25 cellular contexts compared by ENCODE assay signal in the genomic region with DNA sequence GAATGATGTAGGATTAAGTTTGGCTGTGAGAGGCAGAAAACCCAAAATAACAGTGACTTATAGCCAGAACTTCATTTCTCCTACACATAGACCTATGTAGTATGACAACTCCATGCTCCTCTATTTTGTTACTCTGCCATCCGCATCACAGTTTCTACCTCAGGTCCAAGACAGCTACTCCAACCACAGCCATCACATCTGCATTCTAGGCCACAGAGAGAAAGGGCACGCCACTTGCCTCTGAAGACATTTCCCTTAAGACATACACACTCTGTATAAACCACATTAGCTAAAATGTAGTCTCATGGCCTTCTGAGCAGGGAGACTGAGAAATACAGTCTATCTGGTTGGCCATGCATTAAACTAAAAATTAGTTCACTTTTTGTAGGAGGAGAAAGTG. TPM values are rescaled to one million over a fixed set of nuclear protein-coding genes. Genes with fewer than 3 reads are reported as not detected.
DNase-seq lines count a peak whose midpoint lies in the region; ATAC-seq, FAIRE-seq and TF ChIP-seq lines count a peak whose summit lies in the region.
"Had no signal": no experiment of that assay in that cellular context is flagged by ENCODE, and none has a peak within 500 bp of the region (broad histone marks: within the 10 kb centered on the region; RNA-seq: fewer than 3 reads in every experiment).

No MANE protein-coding gene starts in this region.

- peaks cover 34% of the 10 kb centered on the region for H3K36me3 Mint-ChIP-seq in activated CD4-positive, alpha-beta T cell treated with anti-CD3 and anti-CD28 coated beads, Interleukin-2, amount 10 ng/mL, durations not matched to agents 24 days and 14 days (ENCODE audit: low read depth)
- peaks cover 35 to 66% of the 10 kb centered on the region in 2 donors for H3K36me3 Mint-ChIP-seq in stimulated activated naive B cell treated with anti-CD40 and anti-IgM and Interleukin-4, amounts not matched to agents 10 μg/mL and 1 μg/mL and 100 μg/mL, for 72 hours

- WGBS in GM12878 (ENCODE audit: insufficient coverage, insufficient replicate concordance, low lambda C conversion rate, missing lambda C conversion rate): 64% methylated on average over 2 of the region's 2 CpGs

- no peaks in the 10 kb centered on the region for H4K20me1 ChIP-seq in GM12878 (ENCODE audit: control insufficient read depth, insufficient read depth)

- POLR2A ChIA-PET in GM12878 (lab: Charles Lee): no interaction called here

- H3K27me3 ChIP-seq in GM12878 (replicated peaks in 1 of 2; ENCODE audit: control insufficient read depth in 2 of 2, insufficient read depth in 2 of 2, low read length in 1 of 2): no peaks in the 10 kb centered on the region
- H3K27me3 ChIP-seq: heart left ventricle, transverse colon had no signal

- peak; percentile 33 for ATAC-seq in HG02885 (IDR thresholded peaks at IDR 0.05; ENCODE audit: poor library complexity, unreplicated experiment)
- ATAC-seq in GM12878: peak; percentile 10; the same call in 2 of the 3 replicates
- peak; percentile 31 to 38 for ATAC-seq in stimulated activated naive B cell treated with anti-CD40 and anti-IgM and Interleukin-4, amounts not matched to agents 10 μg/mL and 1 μg/mL and 100 μg/mL, for 72 hours (replicated peaks)

- intact Hi-C loops in activated CD4-positive, alpha-beta T cell treated with anti-CD3 and anti-CD28 coated beads, Interleukin-2, amount 10 ng/mL, durations not matched to agents 24 days and 14 days (cut with micrococcal nuclease): no loop called here
- intact Hi-C loops in GM12878 (cut with micrococcal nuclease; ENCODE audit: unreplicated experiment): no loop called here

- TF ChIP-seq EP300 in GM12878 (IDR thresholded peaks at IDR 0.05; ENCODE audit: borderline replicate concordance in 1 of 2, control insufficient read depth in 1 of 2, low read depth in 2 of 2, low read length in 2 of 2): no peak

- no peak for DNase-seq in activated CD4-positive, alpha-beta T cell treated with anti-CD3 and anti-CD28 coated beads, Interleukin-2, amount 10 ng/mL, durations not matched to agents 24 days and 14 days
- no peak for DNase-seq in activated CD4-positive, alpha-beta T cell treated with anti-CD3 and anti-CD28 coated beads for 4 hours
- DNase-seq in GM12878 (ENCODE audit: low read depth, low spot score): no peak
- no peak for DNase-seq in stimulated activated naive B cell treated with anti-CD40 and anti-IgM and Interleukin-4, amounts not matched to agents 10 μg/mL and 1 μg/mL and 100 μg/mL, for 72 hours
- no peak for DNase-seq in stimulated activated naive CD4-positive, alpha-beta T cell (lab: John Stamatoyannopoulos, UW)
- DNase-seq in NCI-H345 (lab: John Stamatoyannopoulos, UW): no peak
- DNase-seq in cerebellar cortex (ENCODE audit: low spot score): no peak
- DNase-seq: activated CD4-positive, alpha-beta T cell treated with anti-CD3 and anti-CD28 coated beads for 48 hours; Caco-2; cerebellar nuclear complex; heart left ventricle; NCI-H1436 treated with DMSO at 0.1 percent for 48 hours; NCI-H2107; NCI-H510A; stimulated activated CD4-positive, alpha-beta T cell treated with anti-CD3 and anti-CD28 coated beads, Interleukin-15, amount 100 ng/mL, for 24 hours; transverse colon had no signal

- no peak overlapping the region for H3K4me2 ChIP-seq in GM12878 (ENCODE audit: control insufficient read depth, insufficient read depth)

- no peak overlapping the region for H2AFZ ChIP-seq in GM12878 (ENCODE audit: control insufficient read depth, low read depth, low read length)

- no peak overlapping the region for H3K4me3 ChIP-seq in GM12878
- H3K4me3 ChIP-seq: heart left ventricle, K562, prostate gland, SK-N-MC, transverse colon had no signal

- no peaks in the 10 kb centered on the region for H3K9me3 Mint-ChIP-seq in activated CD4-positive, alpha-beta T cell treated with anti-CD3 and anti-CD28 coated beads, Interleukin-2, amount 10 ng/mL, durations not matched to agents 24 days and 14 days
- H3K9me3 Mint-ChIP-seq in stimulated activated naive B cell treated with anti-CD40 and anti-IgM and Interleukin-4, amounts not matched to agents 10 μg/mL and 1 μg/mL and 100 μg/mL, for 72 hours: no peaks in the 10 kb centered on the region
- H3K9me3 Mint-ChIP-seq: activated T-helper 2 cell treated with anti-CD3 and anti-CD28 coated beads, Interferon-gamma antibody, Interleukin-2, Interleukin-4, amounts not matched to agents 10 μg/mL and 5 μg/mL and 100 μg/mL, durations not matched to agents 14 hours and 24 hours and 36 hours; T-helper 1 cell treated with Interleukin-12 subunit alpha and Interleukin-12 subunit beta and Interleukin-4 antibody, amounts not matched to agents 30 μg/mL and 1 μg/mL, for 36 hours had no signal

- peaks cover 2% of the 10 kb centered on the region for H3K4me1 Mint-ChIP-seq in activated CD4-positive, alpha-beta T cell treated with anti-CD3 and anti-CD28 coated beads, Interleukin-2, amount 10 ng/mL, durations not matched to agents 24 days and 14 days
- H3K4me1 Mint-ChIP-seq in stimulated activated naive B cell treated with anti-CD40 and anti-IgM and Interleukin-4, amounts not matched to agents 10 μg/mL and 1 μg/mL and 100 μg/mL, for 72 hours: peaks cover 9 to 10% of the 10 kb centered on the region in 2 donors

- CTCF ChIA-PET in GM12878 (lab: Yijun Ruan, JAX): no interaction called here

- peaks cover 16% of the 10 kb centered on the region for H3K4me1 ChIP-seq in GM12878 (ENCODE audit: control insufficient read depth, insufficient read depth, low read length)
- H3K4me1 ChIP-seq: Caco-2, prostate gland, transverse colon had no signal

- RAD21 ChIA-PET in GM12878 (lab: Charles Lee; ENCODE audit: unreplicated experiment): no interaction called here

- no peak for TF ChIP-seq CTCF in GM12878 (IDR thresholded peaks at IDR 0.05 in 2 of 3, conservative IDR thresholded peaks at IDR 0.05 in 1 of 3; ENCODE audit: control insufficient read depth in 2 of 3, extremely low read depth in 1 of 3, insufficient read depth in 1 of 3, low read depth in 3 of 3, low read length in 3 of 3)

- H3K4me3 Mint-ChIP-seq in activated CD4-positive, alpha-beta T cell treated with anti-CD3 and anti-CD28 coated beads, Interleukin-2, amount 10 ng/mL, durations not matched to agents 24 days and 14 days: no peak overlapping the region
- no peak overlapping the region for H3K4me3 Mint-ChIP-seq in stimulated activated naive B cell treated with anti-CD40 and anti-IgM and Interleukin-4, amounts not matched to agents 10 μg/mL and 1 μg/mL and 100 μg/mL, for 72 hours
- H3K4me3 Mint-ChIP-seq: activated naive CD8-positive, alpha-beta T cell; T-helper 1 cell treated with Interleukin-12 subunit alpha and Interleukin-12 subunit beta and Interleukin-4 antibody, amounts not matched to agents 30 μg/mL and 1 μg/mL, for 36 hours had no signal

- peak overlapping the region; percentile 14 for H3K27ac Mint-ChIP-seq in activated CD4-positive, alpha-beta T cell treated with anti-CD3 and anti-CD28 coated beads, Interleukin-2, amount 10 ng/mL, durations not matched to agents 24 days and 14 days
- H3K27ac Mint-ChIP-seq in stimulated activated naive B cell treated with anti-CD40 and anti-IgM and Interleukin-4, amounts not matched to agents 10 μg/mL and 1 μg/mL and 100 μg/mL, for 72 hours: no peak overlapping the region
- H3K27ac Mint-ChIP-seq: activated naive CD8-positive, alpha-beta T cell; activated T-helper 2 cell treated with anti-CD3 and anti-CD28 coated beads, Interferon-gamma antibody, Interleukin-2, Interleukin-4, amounts not matched to agents 10 μg/mL and 5 μg/mL and 100 μg/mL, durations not matched to agents 14 hours and 24 hours and 36 hours had no signal

- no peaks in the 10 kb centered on the region for H3K79me2 ChIP-seq in GM12878 (ENCODE audit: control insufficient read depth, insufficient read depth, low read length)

- H3K9me3 ChIP-seq in GM12878 (replicated peaks; ENCODE audit: control insufficient read depth, insufficient read depth, low read length): no peaks in the 10 kb centered on the region
- H3K9me3 ChIP-seq: Caco-2, heart left ventricle, prostate gland, transverse colon had no signal

- in situ Hi-C loops in GM12878 (cut with MboI): loop anchor here (5.0 kb wide), 1 partner anchor 47 kb away; no protein-coding TSS in a partner anchor

- no peak overlapping the region for H3K27ac ChIP-seq in GM12878 (ENCODE audit: control insufficient read depth, insufficient read depth)
- H3K27ac ChIP-seq: heart left ventricle, prostate gland, SK-N-MC, transverse colon had no signal

- H3K36me3 ChIP-seq in GM12878 (ENCODE audit: control insufficient read depth in 2 of 2, insufficient read depth in 2 of 2, low read length in 1 of 2): peaks cover 8 to 13% of the 10 kb centered on the region in 2 experiments

- TF ChIP-seq POLR2A in GM12878 (IDR thresholded peaks at IDR 0.05; ENCODE audit: low read depth, low read length): no peak

- BruUV-seq in GM12878 (replicated peaks; lab: Mats Ljungman, UMichigan): no TSS peak

- H3K9ac ChIP-seq in GM12878 (ENCODE audit: control insufficient read depth, insufficient read depth, low read length): no peak overlapping the region; the same call in 1 of the 2 replicates

- H3K27me3 Mint-ChIP-seq in activated CD4-positive, alpha-beta T cell treated with anti-CD3 and anti-CD28 coated beads, Interleukin-2, amount 10 ng/mL, durations not matched to agents 24 days and 14 days: no peaks in the 10 kb centered on the region
- no peaks in the 10 kb centered on the region for H3K27me3 Mint-ChIP-seq in stimulated activated naive B cell treated with anti-CD40 and anti-IgM and Interleukin-4, amounts not matched to agents 10 μg/mL and 1 μg/mL and 100 μg/mL, for 72 hours
- H3K27me3 Mint-ChIP-seq: activated naive CD8-positive, alpha-beta T cell had no signal

- TF ChIP-seq RAD21 in GM12878 (IDR thresholded peaks at IDR 0.05; ENCODE audit: insufficient read depth, low read depth, low read length): no peak

- SMC1A ChIA-PET in GM12878 (lab: Charles Lee; ENCODE audit: uncharacterized antibody, unreplicated experiment): no interaction called here

- no peak for FAIRE-seq in GM12878 (lab: Jason Lieb, UNC)
- FAIRE-seq: K562, RCC 7860 had no signal

RNA-seq across cellular contexts. Expression of a gene that starts 10.0 kb away (rescaled TPM):
- not detected in 2 replicates for total RNA-seq in activated CD4-positive, alpha-beta T cell treated with anti-CD3 and anti-CD28 coated beads, Interleukin-2, amount 10 ng/mL, durations not matched to agents 24 days and 14 days
- total RNA-seq in GM12878 (2013; cell fraction: nucleolus; rRNA removed): not detected in 2 replicates
- total RNA-seq in GM12878 (2014; rRNA removed) (not detected in 2 replicates), GM12878 (2014; rRNA removed; fragmentation: Illumina TruSeq; extraction: Trizol) (not detected in 2 replicates), GM12878 (2021) (not detected in 2 replicates)
- not detected for polyA plus RNA-seq in GM12878 (2011; ENCODE audit: low read depth)
- polyA plus RNA-seq in GM12878 (2011; rRNA removed) (not detected in 2 replicates), GM12878 (2014; fragmentation: Illumina TruSeq; extraction: Trizol) (not detected in 2 replicates), GM12878 (2014; fragmentation: Nextera tagmentation; extraction: Ambion mirVana) (not detected), GM12878 (2014; rRNA removed) (not detected in 2 replicates), GM12878 (2016; fragmentation: Nextera tagmentation; extraction: Ambion mirVana) (not detected)
- not detected in 2 replicates for polyA plus RNA-seq in GM12878 (2011; cell fraction: cytosol; rRNA removed)
- not detected in 2 replicates for polyA plus RNA-seq in GM12878 (2011; cell fraction: nucleus; rRNA removed)
- polyA plus RNA-seq in GM12878 (2012): not detected in 2 replicates
- not detected in 2 replicates for polyA minus RNA-seq in GM12878 (2011; rRNA and poly(A)+ RNA removed)
- polyA minus RNA-seq in GM12878 (2011; cell fraction: cytosol; rRNA and poly(A)+ RNA removed): 6.7 and 35.7 TPM in 2 replicates
- 1.8 TPM in 1 of 2 replicates, not detected in the other for polyA minus RNA-seq in GM12878 (2011; cell fraction: nucleus; rRNA and poly(A)+ RNA removed)
- total RNA-seq: A172; activated T-helper 2 cell treated with anti-CD3 and anti-CD28 coated beads, Interferon-gamma antibody, Interleukin-2, Interleukin-4, amounts not matched to agents 10 μg/mL and 5 μg/mL and 100 μg/mL, durations not matched to agents 14 hours and 24 hours and 36 hours; heart left ventricle; prostate gland had no signal
- polyA plus RNA-seq: heart left ventricle had no signal

RNA-seq across cellular contexts. Expression of a gene that starts 14.5 kb away (rescaled TPM):
- 72.4 and 73.6 TPM in 2 replicates for total RNA-seq in activated CD4-positive, alpha-beta T cell treated with anti-CD3 and anti-CD28 coated beads, Interleukin-2, amount 10 ng/mL, durations not matched to agents 24 days and 14 days
- total RNA-seq in GM12878 (2013; cell fraction: nucleolus; rRNA removed): 43.3 and 52.7 TPM in 2 replicates
- total RNA-seq in GM12878 (2014; rRNA removed) (46.3 and 50.0 TPM in 2 replicates), GM12878 (2014; rRNA removed; fragmentation: Illumina TruSeq; extraction: Trizol) (67.9 and 72.1 TPM in 2 replicates), GM12878 (2021) (120 and 121 TPM in 2 replicates)
- 56.0 TPM for polyA plus RNA-seq in GM12878 (2011; ENCODE audit: low read depth)
- polyA plus RNA-seq in GM12878 (2011; rRNA removed) (43.9 and 54.3 TPM in 2 replicates), GM12878 (2014; fragmentation: Illumina TruSeq; extraction: Trizol) (60.8 and 65.6 TPM in 2 replicates), GM12878 (2014; fragmentation: Nextera tagmentation; extraction: Ambion mirVana) (10 to 100 TPM; 11.6 to 43.8 TPM), GM12878 (2014; rRNA removed) (107 and 115 TPM in 2 replicates), GM12878 (2016; fragmentation: Nextera tagmentation; extraction: Ambion mirVana) (100 to 1,000 TPM; 120 to 135 TPM)
- 28.7 and 38.7 TPM in 2 replicates for polyA plus RNA-seq in GM12878 (2011; cell fraction: cytosol; rRNA removed)
- polyA plus RNA-seq in GM12878 (2011; cell fraction: nucleus; rRNA removed): 28.4 and 37.7 TPM in 2 replicates
- 51.5 and 53.4 TPM in 2 replicates for polyA plus RNA-seq in GM12878 (2012)
- polyA minus RNA-seq in GM12878 (2011; rRNA and poly(A)+ RNA removed): 24.5 and 25.2 TPM in 2 replicates
- polyA minus RNA-seq in GM12878 (2011; cell fraction: cytosol; rRNA and poly(A)+ RNA removed): 11.5 and 14.2 TPM in 2 replicates
- polyA minus RNA-seq in GM12878 (2011; cell fraction: nucleus; rRNA and poly(A)+ RNA removed): 27.7 and 54.5 TPM in 2 replicates

RNA-seq across cellular contexts. Expression of a gene that starts 14.9 kb away (rescaled TPM):
- total RNA-seq in activated CD4-positive, alpha-beta T cell treated with anti-CD3 and anti-CD28 coated beads, Interleukin-2, amount 10 ng/mL, durations not matched to agents 24 days and 14 days: 73.9 and 77.7 TPM in 2 replicates
- total RNA-seq in GM12878 (2013; cell fraction: nucleolus; rRNA removed): 27.2 and 29.5 TPM in 2 replicates
- total RNA-seq in GM12878 (2014; rRNA removed) (40.3 and 55.7 TPM in 2 replicates), GM12878 (2014; rRNA removed; fragmentation: Illumina TruSeq; extraction: Trizol) (68.7 and 75.7 TPM in 2 replicates), GM12878 (2021) (50.6 and 56.7 TPM in 2 replicates)
- 56.9 TPM for polyA plus RNA-seq in GM12878 (2011; ENCODE audit: low read depth)
- polyA plus RNA-seq in GM12878 (2011; rRNA removed) (179 and 312 TPM in 2 replicates), GM12878 (2014; fragmentation: Illumina TruSeq; extraction: Trizol) (79.0 and 91.5 TPM in 2 replicates), GM12878 (2014; fragmentation: Nextera tagmentation; extraction: Ambion mirVana) (100 to 1,000 TPM; 121 to 152 TPM), GM12878 (2014; rRNA removed) (41.8 and 65.1 TPM in 2 replicates), GM12878 (2016; fragmentation: Nextera tagmentation; extraction: Ambion mirVana) (10 to 100 TPM; 78.3 to 83.8 TPM)
- 51.2 and 60.3 TPM in 2 replicates for polyA plus RNA-seq in GM12878 (2011; cell fraction: cytosol; rRNA removed)
- 56.1 and 66.1 TPM in 2 replicates for polyA plus RNA-seq in GM12878 (2011; cell fraction: nucleus; rRNA removed)
- 63.1 and 86.9 TPM in 2 replicates for polyA plus RNA-seq in GM12878 (2012)
- polyA minus RNA-seq in GM12878 (2011; rRNA and poly(A)+ RNA removed): 28.8 and 52.7 TPM in 2 replicates
- polyA minus RNA-seq in GM12878 (2011; cell fraction: cytosol; rRNA and poly(A)+ RNA removed): 18.2 and 24.5 TPM in 2 replicates
- 9.8 and 20.5 TPM in 2 replicates for polyA minus RNA-seq in GM12878 (2011; cell fraction: nucleus; rRNA and poly(A)+ RNA removed)

RNA-seq across cellular contexts. Expression of a gene that starts 40.3 kb away (rescaled TPM):
- 37.2 and 38.7 TPM in 2 replicates for total RNA-seq in activated CD4-positive, alpha-beta T cell treated with anti-CD3 and anti-CD28 coated beads, Interleukin-2, amount 10 ng/mL, durations not matched to agents 24 days and 14 days
- total RNA-seq in GM12878 (2013; cell fraction: nucleolus; rRNA removed): 106 and 126 TPM in 2 replicates
- total RNA-seq in GM12878 (2014; rRNA removed) (31.7 and 33.0 TPM in 2 replicates), GM12878 (2014; rRNA removed; fragmentation: Illumina TruSeq; extraction: Trizol) (32.4 and 33.8 TPM in 2 replicates), GM12878 (2021) (32.6 and 37.7 TPM in 2 replicates)
- polyA plus RNA-seq in GM12878 (2011; ENCODE audit: low read depth): 25.7 TPM
- polyA plus RNA-seq in GM12878 (2011; rRNA removed) (43.6 and 44.2 TPM in 2 replicates), GM12878 (2014; fragmentation: Illumina TruSeq; extraction: Trizol) (44.4 and 46.0 TPM in 2 replicates), GM12878 (2014; fragmentation: Nextera tagmentation; extraction: Ambion mirVana) (10 to 100 TPM; 11.9 to 18.6 TPM), GM12878 (2014; rRNA removed) (33.0 and 34.6 TPM in 2 replicates), GM12878 (2016; fragmentation: Nextera tagmentation; extraction: Ambion mirVana) (10 to 100 TPM; 42.6 to 45.1 TPM)
- 46.4 and 50.9 TPM in 2 replicates for polyA plus RNA-seq in GM12878 (2011; cell fraction: cytosol; rRNA removed)
- polyA plus RNA-seq in GM12878 (2011; cell fraction: nucleus; rRNA removed): 56.3 and 62.8 TPM in 2 replicates
- 29.4 and 36.7 TPM in 2 replicates for polyA plus RNA-seq in GM12878 (2012)
- polyA minus RNA-seq in GM12878 (2011; rRNA and poly(A)+ RNA removed): 106 and 140 TPM in 2 replicates
- 19.8 and 30.7 TPM in 2 replicates for polyA minus RNA-seq in GM12878 (2011; cell fraction: cytosol; rRNA and poly(A)+ RNA removed)
- polyA minus RNA-seq in GM12878 (2011; cell fraction: nucleus; rRNA and poly(A)+ RNA removed): 34.7 and 50.5 TPM in 2 replicates
